ENCODE assay signal across 26 cellular contexts in the genomic region with DNA sequence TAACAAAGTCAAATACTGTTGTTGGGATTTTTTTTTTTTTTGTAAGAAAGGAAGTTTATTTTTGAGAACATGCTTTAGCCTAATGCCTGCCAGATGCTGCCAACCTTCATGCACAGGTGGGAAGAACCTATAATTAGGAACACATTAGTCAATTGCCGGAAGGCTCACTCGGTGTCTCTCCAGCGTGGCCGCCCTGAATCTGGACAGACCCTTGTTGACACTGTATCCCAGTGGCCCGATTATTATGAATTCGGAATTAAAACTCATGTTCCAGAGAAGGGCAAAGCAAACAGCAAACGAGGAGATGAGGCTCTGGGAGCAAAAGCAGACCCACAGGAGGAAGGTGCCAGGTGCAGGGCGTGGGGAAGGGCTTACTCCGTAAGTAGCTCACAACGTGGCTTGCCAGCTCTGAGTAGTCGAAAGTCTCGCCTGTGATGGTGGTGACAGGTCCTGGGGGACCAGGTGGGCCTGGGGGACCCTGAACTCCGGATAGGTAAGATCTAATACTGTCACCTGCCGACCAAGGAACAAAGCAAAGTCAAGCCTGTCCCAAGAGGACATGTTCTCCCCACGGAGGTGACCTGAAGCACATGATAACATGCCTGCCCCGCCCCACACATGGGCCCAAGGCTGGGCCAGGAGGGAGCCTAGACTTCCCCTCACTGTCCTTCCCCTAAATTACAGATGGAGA. TPM values are rescaled to one million over a fixed set of nuclear protein-coding genes. Genes with fewer than 3 reads are reported as not detected.
A peak's percentile ranks its signal among the peaks of the same experiment; 100 is the strongest.
DNase-seq lines count a peak whose midpoint lies in the region; ATAC-seq and TF ChIP-seq lines count a peak whose summit lies in the region.
"Had no signal": no experiment of that assay in that cellular context is flagged by ENCODE, and none has a peak within 500 bp of the region (broad histone marks: within the 10 kb centered on the region; RNA-seq: fewer than 3 reads in every experiment).

No MANE protein-coding gene starts in this region.

- DNase-seq in NCI-H1436 (lab: John Stamatoyannopoulos, UW) (peak; percentile 12), NCI-H1436 treated with DMSO at 0.1 percent for 48 hours (lab: John Stamatoyannopoulos, UW) (no peak), GM13976 (ENCODE audit: low spot score) (peak; percentile 15), NCI-H748 treated with DMSO at 0.1 percent for 48 hours (lab: John Stamatoyannopoulos, UW) (peak; percentile 74), iPS-NIHi11 (ENCODE audit: low spot score) (no peak)
- no peak for DNase-seq in stimulated activated effector memory CD8-positive, alpha-beta T cell treated with anti-CD3 and anti-CD28 coated beads, Interleukin-12 subunit alpha, Interleukin-12 subunit beta, amount 100 ng/mL, for 72 hours (ENCODE audit: low spot score in 2 of 2)
- no peak for DNase-seq in activated naive CD4-positive, alpha-beta T cell treated with anti-CD3 and anti-CD28 coated beads for 36 hours
- DNase-seq: 8988T; activated CD4-positive, alpha-beta T cell treated with anti-CD3 and anti-CD28 coated beads for 36 hours; activated gamma-delta T cell treated with Interleukin-2 at 50 U/mL for 16 hours; activated T-cell treated with anti-CD3 and anti-CD28 coated beads, Interleukin-2, amount 50 U/mL, for 48 hours; Caco-2; cortex of kidney; effector memory CD8-positive, alpha-beta T cell; erythroblast; left ventricle myocardium superior; mesendoderm; NCI-H1694 treated with DMSO at 0.1 percent for 48 hours; NCI-H526; retina; small intestine; T-helper 9 cell; testis had no signal

- peaks cover 9% of the 10 kb centered on the region for H3K4me1 Mint-ChIP-seq in stimulated activated effector memory CD8-positive, alpha-beta T cell treated with anti-CD3 and anti-CD28 coated beads, Interleukin-12 subunit alpha, Interleukin-12 subunit beta, amount 100 ng/mL, for 72 hours
- no peaks in the 10 kb centered on the region for H3K4me1 Mint-ChIP-seq in activated naive CD4-positive, alpha-beta T cell treated with anti-CD3 and anti-CD28 coated beads for 36 hours (ENCODE audit: low read depth)
- H3K4me1 Mint-ChIP-seq: activated CD4-positive, alpha-beta T cell treated with anti-CD3 and anti-CD28 coated beads for 36 hours had no signal

- in situ Hi-C loops in GM13976 (cut with MboI; ENCODE audit: low sequenced_read_pairs, unreplicated experiment) = no loop called here

- CTCF ChIA-PET in activated naive CD4-positive, alpha-beta T cell treated with anti-CD3 and anti-CD28 coated beads for 36 hours (lab: Charles Lee) = no interaction called here

- H3K27me3 Mint-ChIP-seq in activated naive CD4-positive, alpha-beta T cell treated with anti-CD3 and anti-CD28 coated beads for 36 hours (ENCODE audit: low read depth) = no peaks in the 10 kb centered on the region
- H3K27me3 Mint-ChIP-seq: activated CD4-positive, alpha-beta T cell treated with anti-CD3 and anti-CD28 coated beads for 36 hours; effector memory CD8-positive, alpha-beta T cell; stimulated activated naive CD8-positive, alpha-beta T cell treated with anti-CD3 and anti-CD28 coated beads, Interleukin-15, Interleukin-2, amounts not matched to agents 100 ng/mL and 50 ng/mL, for 24 hours had no signal

- H3K4me3 Mint-ChIP-seq in stimulated activated effector memory CD8-positive, alpha-beta T cell treated with anti-CD3 and anti-CD28 coated beads, Interleukin-12 subunit alpha, Interleukin-12 subunit beta, amount 100 ng/mL, for 72 hours = no peak overlapping the region
- H3K4me3 Mint-ChIP-seq in activated naive CD4-positive, alpha-beta T cell treated with anti-CD3 and anti-CD28 coated beads for 36 hours = no peak overlapping the region
- H3K4me3 Mint-ChIP-seq: activated CD4-positive, alpha-beta T cell treated with anti-CD3 and anti-CD28 coated beads for 36 hours; effector memory CD8-positive, alpha-beta T cell; neural crest cell; stimulated activated naive CD8-positive, alpha-beta T cell treated with anti-CD3 and anti-CD28 coated beads, Interleukin-15, Interleukin-2, amounts not matched to agents 100 ng/mL and 50 ng/mL, for 24 hours had no signal

- peaks cover 12% of the 10 kb centered on the region for H3K36me3 Mint-ChIP-seq in stimulated activated effector memory CD8-positive, alpha-beta T cell treated with anti-CD3 and anti-CD28 coated beads, Interleukin-12 subunit alpha, Interleukin-12 subunit beta, amount 100 ng/mL, for 72 hours
- H3K36me3 Mint-ChIP-seq in activated naive CD4-positive, alpha-beta T cell treated with anti-CD3 and anti-CD28 coated beads for 36 hours (ENCODE audit: low read depth) = no peaks in the 10 kb centered on the region

- peak overlapping the region; percentile 32 for H3K27ac Mint-ChIP-seq in stimulated activated effector memory CD8-positive, alpha-beta T cell treated with anti-CD3 and anti-CD28 coated beads, Interleukin-12 subunit alpha, Interleukin-12 subunit beta, amount 100 ng/mL, for 72 hours
- H3K27ac Mint-ChIP-seq in activated naive CD4-positive, alpha-beta T cell treated with anti-CD3 and anti-CD28 coated beads for 36 hours = no peak overlapping the region
- H3K27ac Mint-ChIP-seq: activated CD4-positive, alpha-beta T cell treated with anti-CD3 and anti-CD28 coated beads for 36 hours; effector memory CD8-positive, alpha-beta T cell; stimulated activated naive CD8-positive, alpha-beta T cell treated with anti-CD3 and anti-CD28 coated beads, Interleukin-15, Interleukin-2, amounts not matched to agents 100 ng/mL and 50 ng/mL, for 24 hours had no signal

- intact Hi-C loops in activated naive CD4-positive, alpha-beta T cell treated with anti-CD3 and anti-CD28 coated beads for 36 hours (cut with micrococcal nuclease) = no loop called here

- no peak for ATAC-seq in stimulated activated effector memory CD8-positive, alpha-beta T cell treated with anti-CD3 and anti-CD28 coated beads, Interleukin-12 subunit alpha, Interleukin-12 subunit beta, amount 100 ng/mL, for 72 hours
- ATAC-seq in HG03039 (IDR thresholded peaks at IDR 0.05; ENCODE audit: unreplicated experiment) = no peak
- ATAC-seq: activated CD4-positive, alpha-beta T cell treated with anti-CD3 and anti-CD28 coated beads for 36 hours; effector memory CD8-positive, alpha-beta T cell; left ventricle myocardium superior had no signal

- no peak for TF ChIP-seq CTCF in GM13976 (IDR thresholded peaks at IDR 0.05; ENCODE audit: borderline replicate concordance, control extremely low read depth, extremely low read depth, insufficient read depth, missing control alignments)

- H3K9me3 Mint-ChIP-seq in stimulated activated effector memory CD8-positive, alpha-beta T cell treated with anti-CD3 and anti-CD28 coated beads, Interleukin-12 subunit alpha, Interleukin-12 subunit beta, amount 100 ng/mL, for 72 hours = no peaks in the 10 kb centered on the region
- no peaks in the 10 kb centered on the region for H3K9me3 Mint-ChIP-seq in activated naive CD4-positive, alpha-beta T cell treated with anti-CD3 and anti-CD28 coated beads for 36 hours
- H3K9me3 Mint-ChIP-seq: effector memory CD8-positive, alpha-beta T cell; stimulated activated naive CD8-positive, alpha-beta T cell treated with anti-CD3 and anti-CD28 coated beads, Interleukin-15, Interleukin-2, amounts not matched to agents 100 ng/mL and 50 ng/mL, for 24 hours had no signal

RNA-seq across cellular contexts. Expression of a gene that starts 48.3 kb away (rescaled TPM):
- not detected for total RNA-seq in activated naive CD4-positive, alpha-beta T cell treated with anti-CD3 and anti-CD28 coated beads for 36 hours
- total RNA-seq: activated CD4-positive, alpha-beta T cell treated with anti-CD3 and anti-CD28 coated beads for 36 hours; neural crest cell had no signal

Comparison
In these comparisons a context has a peak if more than half of its experiments do, and no peak if none do; other contexts are left out.
1. DNase-seq: peak in NCI-H1436 (single experiment), GM13976 (single experiment) and NCI-H748 treated with DMSO at 0.1 percent for 48 hours (single experiment); none in NCI-H1436 treated with DMSO at 0.1 percent for 48 hours (single experiment), stimulated activated effector memory CD8-positive, alpha-beta T cell treated with anti-CD3 and anti-CD28 coated beads, Interleukin-12 subunit alpha, Interleukin-12 subunit beta, amount 100 ng/mL, for 72 hours (0 of 2), iPS-NIHi11 (single experiment) and activated naive CD4-positive, alpha-beta T cell treated with anti-CD3 and anti-CD28 coated beads for 36 hours (single experiment).